In the genomic region with DNA sequence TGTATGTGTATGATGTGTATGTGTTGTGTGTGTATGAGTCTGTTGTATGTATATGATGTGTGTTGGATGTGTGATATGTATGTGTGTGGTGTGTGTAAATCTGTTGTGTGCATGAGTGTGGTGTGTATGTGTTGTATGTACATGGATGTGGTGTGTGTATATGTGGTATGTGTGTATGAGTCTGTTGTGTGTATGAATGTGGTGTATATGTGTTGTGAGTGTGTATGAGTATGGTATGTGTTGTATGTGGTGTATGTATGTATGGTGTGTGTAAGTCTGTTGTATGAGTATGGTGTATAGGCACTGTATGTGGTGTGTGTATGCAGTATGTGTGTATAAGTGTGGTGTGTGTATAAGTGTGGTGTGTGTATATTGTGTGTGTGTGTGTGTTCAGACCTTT, we compare ENCODE assay signal across 21 cellular contexts.
DNase-seq lines count a peak whose midpoint lies in the region; ATAC-seq, FAIRE-seq and TF ChIP-seq lines count a peak whose summit lies in the region.
"Had no signal": no experiment of that assay in that cellular context is flagged by ENCODE, and none has a peak within 500 bp of the region (broad histone marks: within the 10 kb centered on the region; RNA-seq: fewer than 3 reads in every experiment).

No MANE protein-coding gene starts in this region.

- H3K9me3 ChIP-seq in K562 (replicated peaks; ENCODE audit: control insufficient read depth, insufficient read depth, low read depth, low read length) (no peaks in the 10 kb centered on the region), mesenchymal stem cell (ENCODE audit: control insufficient read depth, low read length) (no peaks in the 10 kb centered on the region), transverse colon (no peaks in the 10 kb centered on the region)
- H3K9me3 ChIP-seq: BE2C had no signal

- H3K36me3 ChIP-seq in K562 (ENCODE audit: control insufficient read depth, insufficient read depth, low read length) (no peaks in the 10 kb centered on the region), mesenchymal stem cell (ENCODE audit: control insufficient read depth in 1 of 2, insufficient read depth in 2 of 2, low read depth in 1 of 2, low read length in 2 of 2) (no peaks in the 10 kb centered on the region), transverse colon (no peaks in the 10 kb centered on the region)
- H3K36me3 ChIP-seq: BE2C had no signal

- H3K79me1 ChIP-seq in mesenchymal stem cell (replicated peaks; ENCODE audit: low read length, poor library complexity, severe bottlenecking), result no peaks in the 10 kb centered on the region

- intact Hi-C loops in K562 (cut with micrococcal nuclease), result no loop called here
- intact Hi-C loops in transverse colon (cut with DNase I; ENCODE audit: low total_unique reads), result no loop called here
- intact Hi-C loops in activated CD8-positive, alpha-beta T cell treated with anti-CD3 and anti-CD28 coated beads for 36 hours (cut with micrococcal nuclease), result no loop called here

- H3K27ac Mint-ChIP-seq in activated CD8-positive, alpha-beta T cell treated with anti-CD3 and anti-CD28 coated beads for 36 hours, result no peak overlapping the region
- H3K27ac Mint-ChIP-seq: CD4-positive, CD25-positive, alpha-beta regulatory T cell; HFFc6 had no signal

- POLR2A ChIA-PET in HEK293T (lab: Yijun Ruan, JAX), result no interaction called here
- POLR2A ChIA-PET in K562 (lab: Yijun Ruan, JAX), result interaction anchor here (1.0 to 1.6 kb wide), 3 partner anchors 9 to 70 kb away, joined by 4 to 8 read pairs (median 5); no protein-coding TSS in a partner anchor
- POLR2A ChIA-PET in activated CD8-positive, alpha-beta T cell treated with anti-CD3 and anti-CD28 coated beads for 36 hours (lab: Charles Lee), result no interaction called here

- H3K27ac ChIP-seq in K562 (ENCODE audit: extremely low read depth, low read depth, low read length), result no peak overlapping the region
- no peak overlapping the region for H3K27ac ChIP-seq in mesenchymal stem cell (ENCODE audit: low read length, poor library complexity, severe bottlenecking)
- peak overlapping the region in 3 of 4 donors; percentile 71 to 74 (median 72) for H3K27ac ChIP-seq in transverse colon
- H3K27ac ChIP-seq: KMS-11, RWPE1, SK-N-MC had no signal

- H2BK5ac ChIP-seq in mesenchymal stem cell (ENCODE audit: low read depth, low read length, poor library complexity, severe bottlenecking), result no peak overlapping the region

- TF ChIP-seq RAD21 in K562 (CRISPR knock-in tag; conservative IDR thresholded peaks at IDR 0.05 in 1 of 2, IDR thresholded peaks at IDR 0.05 in 1 of 2), result no peak

- H3K4me3 ChIP-seq in K562, result no peak overlapping the region
- no peak overlapping the region for H3K4me3 ChIP-seq in mesenchymal stem cell (ENCODE audit: insufficient read depth in 1 of 2, low read depth in 1 of 2, low read length in 2 of 2)
- H3K4me3 ChIP-seq in transverse colon, result no peak overlapping the region
- H3K4me3 ChIP-seq: SK-N-MC had no signal

- peak; percentile 26 for FAIRE-seq in K562 (lab: Jason Lieb, UNC)
- FAIRE-seq: H54 had no signal

- no peak overlapping the region for H2BK15ac ChIP-seq in mesenchymal stem cell (ENCODE audit: low read depth, poor library complexity, severe bottlenecking)

- H4K91ac ChIP-seq in mesenchymal stem cell (ENCODE audit: low read length), result no peak overlapping the region

- H3K9ac ChIP-seq in K562 (ENCODE audit: insufficient read depth in 1 of 2, low read depth in 2 of 2, low read length in 2 of 2), result no peak overlapping the region
- H3K9ac ChIP-seq in mesenchymal stem cell (ENCODE audit: low read length), result no peak overlapping the region
- H3K9ac ChIP-seq: KMS-11 had no signal

- H3K27me3 ChIP-seq in K562 (ENCODE audit: control insufficient read depth in 2 of 2, insufficient read depth in 2 of 2, low read length in 2 of 2) (peaks cover 11 to 17% of the 10 kb centered on the region in 2 experiments; a peak in 4 of 5 replicates), mesenchymal stem cell (ENCODE audit: control insufficient read depth in 1 of 2, insufficient read depth in 1 of 2, low read length in 2 of 2) (peaks cover 0 to 13% of the 10 kb centered on the region in 2 experiments), transverse colon (no peaks in the 10 kb centered on the region)
- H3K27me3 ChIP-seq: BE2C had no signal

- H3K27me3 Mint-ChIP-seq in activated CD8-positive, alpha-beta T cell treated with anti-CD3 and anti-CD28 coated beads for 36 hours, result no peaks in the 10 kb centered on the region

- TF ChIP-seq POLR2A in K562 (conservative IDR thresholded peaks at IDR 0.05), result no peak
- no peak for TF ChIP-seq POLR2A in transverse colon (IDR thresholded peaks at IDR 0.05)

- no peak overlapping the region for H2AFZ ChIP-seq in K562 (ENCODE audit: low read depth, low read length)
- no peak overlapping the region for H2AFZ ChIP-seq in mesenchymal stem cell (ENCODE audit: low read depth, low read length)

- CTCF ChIA-PET in HEK293T (lab: Yijun Ruan, JAX) (interaction anchor here (1.4 kb wide), 1 partner anchor 89 kb away, joined by 7 read pairs; no protein-coding TSS in a partner anchor), K562 (lab: Yijun Ruan, JAX; ENCODE audit: low intra/inter-chr PET ratio) (no interaction called here)
- CTCF ChIA-PET in activated CD8-positive, alpha-beta T cell treated with anti-CD3 and anti-CD28 coated beads for 36 hours (lab: Charles Lee), result no interaction called here

- no peak overlapping the region for H2AK5ac ChIP-seq in mesenchymal stem cell (ENCODE audit: low read length, severe bottlenecking)

- BruUV-seq in K562 (replicated peaks; lab: Mats Ljungman, UMichigan), result no TSS peak

- H4K8ac ChIP-seq in mesenchymal stem cell (ENCODE audit: low read length), result peak overlapping the region; percentile 46

- no peaks in the 10 kb centered on the region for H3K36me3 Mint-ChIP-seq in activated CD8-positive, alpha-beta T cell treated with anti-CD3 and anti-CD28 coated beads for 36 hours (ENCODE audit: low read depth)
- H3K36me3 Mint-ChIP-seq: CD4-positive, CD25-positive, alpha-beta regulatory T cell had no signal

- no peak overlapping the region for H3K4ac ChIP-seq in mesenchymal stem cell (ENCODE audit: low read depth in 1 of 2, low read length in 2 of 2)

- no peak overlapping the region for H3K4me3 Mint-ChIP-seq in activated CD8-positive, alpha-beta T cell treated with anti-CD3 and anti-CD28 coated beads for 36 hours
- H3K4me3 Mint-ChIP-seq: CD4-positive, CD25-positive, alpha-beta regulatory T cell; HFFc6 had no signal

- 0 out of 2 replicates have a peak, but pooled peaks cover 6% of the 10 kb centered on the region for H4K20me1 ChIP-seq in K562 (replicated peaks; ENCODE audit: control insufficient read depth, insufficient read depth, low read length)

- H3K4me1 Mint-ChIP-seq in activated CD8-positive, alpha-beta T cell treated with anti-CD3 and anti-CD28 coated beads for 36 hours (ENCODE audit: low read depth), result no peaks in the 10 kb centered on the region
- H3K4me1 Mint-ChIP-seq: CD4-positive, CD25-positive, alpha-beta regulatory T cell had no signal

- TF ChIP-seq CTCF in K562 (IDR thresholded peaks at IDR 0.05 in 2 of 3, conservative IDR thresholded peaks at IDR 0.05 in 1 of 3; ENCODE audit: insufficient read depth in 2 of 3, low read depth in 1 of 3, low read length in 3 of 3) (no peak), transverse colon (IDR thresholded peaks at IDR 0.05) (no peak)
- no peak for TF ChIP-seq CTCF in activated CD8-positive, alpha-beta T cell treated with anti-CD3 and anti-CD28 coated beads for 36 hours (IDR thresholded peaks at IDR 0.05)

- no peaks in the 10 kb centered on the region for H3K79me2 ChIP-seq in K562 (ENCODE audit: control insufficient read depth, insufficient read depth, low read length)

- no peak overlapping the region for H3K4me2 ChIP-seq in K562 (ENCODE audit: insufficient read depth, low read length)
- no peak overlapping the region for H3K4me2 ChIP-seq in mesenchymal stem cell (ENCODE audit: low read length, poor library complexity, severe bottlenecking)
- H3K4me2 ChIP-seq: KMS-11 had no signal

- TF ChIP-seq EP300 in K562 (IDR thresholded peaks at IDR 0.05; ENCODE audit: low read length) (no peak), transverse colon (IDR thresholded peaks at IDR 0.05; ENCODE audit: low read depth) (no peak)

- peak overlapping the region in 1 of 2 experiments; percentile 1 for H3K14ac ChIP-seq in mesenchymal stem cell (ENCODE audit: low read length in 2 of 2)

- H3K9me3 Mint-ChIP-seq in activated CD8-positive, alpha-beta T cell treated with anti-CD3 and anti-CD28 coated beads for 36 hours, result no peaks in the 10 kb centered on the region
- H3K9me3 Mint-ChIP-seq: CD4-positive, CD25-positive, alpha-beta regulatory T cell; HFFc6 had no signal

- no peak for ATAC-seq in K562
- no peak for ATAC-seq in GM18909 (IDR thresholded peaks at IDR 0.05; ENCODE audit: poor library complexity, unreplicated experiment)
- ATAC-seq in activated CD8-positive, alpha-beta T cell treated with anti-CD3 and anti-CD28 coated beads for 36 hours, result no peak

- DNase-seq in HEK293T (ENCODE audit: extremely low spot score) (no peak), K562 (ENCODE audit: extremely low read depth in 1 of 4, low spot score in 3 of 4) (no peak), mesenchymal stem cell (no peak), transverse colon (no peak), H4 (ENCODE audit: low spot score) (no peak)
- no peak for DNase-seq in activated CD8-positive, alpha-beta T cell treated with anti-CD3 and anti-CD28 coated beads for 36 hours
- DNase-seq: BE2C; CD4-positive, CD25-positive, alpha-beta regulatory T cell; DMS79; HFFc6; NCI-H1092 treated with DMSO at 0.1 percent for 48 hours; NCI-H2029; NCI-H510A; NCI-H774; NK-92 treated with Interleukin-12 subunit alpha and Interleukin-12 subunit beta, amount 100 ng/mL, for 24 hours; SHP77 treated with DMSO at 0.1 percent for 48 hours had no signal

- no peaks in the 10 kb centered on the region for H3K9me1 ChIP-seq in K562 (ENCODE audit: control insufficient read depth, insufficient read depth, low read length)

- no peak overlapping the region for H3K23ac ChIP-seq in mesenchymal stem cell (ENCODE audit: low read length in 2 of 2)

- in situ Hi-C loops in K562 (cut with MboI) (no loop called here), transverse colon (cut with MboI; ENCODE audit: low pct_ligation_motif_present in 1 of 4, low pct_unique_long_range_greater_than_20kb in 1 of 4, low sequenced_read_pairs in 3 of 4) (loop anchor here in 1 of 4 donors (25.0 kb wide), 1 partner anchor 88 kb away; the partner anchor contains the start of gene PLXNA2)

- H3K4me1 ChIP-seq in K562 (replicated peaks in 1 of 2; ENCODE audit: control insufficient read depth in 2 of 2, insufficient read depth in 2 of 2, low read length in 2 of 2) (no peaks in the 10 kb centered on the region; a peak in 1 of 5 replicates), mesenchymal stem cell (ENCODE audit: control insufficient read depth, insufficient read depth, low read depth, low read length) (peaks cover 9% of the 10 kb centered on the region), transverse colon (peaks cover 9 to 55% (median 37%) of the 10 kb centered on the region in 4 donors)

- peak overlapping the region in 1 of 2 experiments; percentile 42 for H3K18ac ChIP-seq in mesenchymal stem cell (ENCODE audit: low read depth in 1 of 2, low read length in 2 of 2)

- peak overlapping the region in 1 of 2 experiments; percentile 26 for H2BK12ac ChIP-seq in mesenchymal stem cell (ENCODE audit: low read length in 2 of 2)

- H2BK120ac ChIP-seq in mesenchymal stem cell (ENCODE audit: low read depth, low read length), result no peak overlapping the region

TF ChIP-seq in K562, 482 proteins besides CTCF, POLR2A, EP300 and RAD21 (continues in another document):
- peak; percentile 11 for TF ChIP-seq ARHGAP35 (IDR thresholded peaks at IDR 0.05; ENCODE audit: partially characterized antibody)

Comparison
In these comparisons a context has a peak if more than half of its experiments do, and no peak if none do; other contexts are left out.
1. H3K27ac ChIP-seq: peak in transverse colon (3 of 4); none in K562 (single experiment) and mesenchymal stem cell (single experiment).